9 cellular contexts compared by ENCODE assay signal in the genomic region with DNA sequence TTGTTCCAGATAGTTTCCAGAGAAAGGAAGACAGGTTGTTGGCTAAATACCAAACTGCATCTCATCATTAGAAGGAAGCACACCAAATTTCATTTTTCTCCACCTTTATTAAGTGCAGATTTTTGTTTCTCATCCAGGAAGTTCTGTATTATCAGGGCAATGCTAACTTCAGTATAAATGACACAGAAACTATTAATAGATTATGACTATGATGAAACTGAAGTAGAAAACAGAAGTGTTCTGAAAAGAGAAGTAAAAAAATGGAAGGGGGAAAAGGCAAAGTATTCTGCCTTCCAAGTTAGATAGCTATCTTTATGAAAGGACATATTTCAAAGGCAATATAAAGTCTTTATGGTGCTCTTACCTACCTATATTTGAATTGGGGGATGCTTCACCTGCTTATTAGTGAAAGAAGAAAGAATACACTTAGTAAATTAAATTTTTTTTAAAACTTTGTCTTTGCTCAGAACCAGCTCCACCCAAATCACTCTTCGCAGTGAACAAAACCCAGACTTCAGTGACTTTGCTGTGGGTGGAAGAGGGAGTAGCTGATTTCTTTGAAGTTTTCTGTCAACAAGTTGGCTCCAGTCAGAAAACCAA.
A peak's percentile ranks its signal among the peaks of the same experiment; 100 is the strongest.
DNase-seq lines count a peak whose midpoint lies in the region; ATAC-seq and TF ChIP-seq lines count a peak whose summit lies in the region.
"Had no signal": no experiment of that assay in that cellular context is flagged by ENCODE, and none has a peak within 500 bp of the region (broad histone marks: within the 10 kb centered on the region; RNA-seq: fewer than 3 reads in every experiment).

No MANE protein-coding gene starts in this region.

- peak; percentile 49 for DNase-seq in GM10248 (ENCODE audit: extremely low spot score)
- DNase-seq in HT-29 (ENCODE audit: low spot score): peak; percentile 75
- DNase-seq in caudate nucleus (lab: John Stamatoyannopoulos, UW): no peak
- no peak for DNase-seq in SW480 (ENCODE audit: low spot score)
- DNase-seq in NCI-H2081 treated with DMSO at 0.1 percent for 48 hours (lab: John Stamatoyannopoulos, UW): no peak
- DNase-seq in NCI-H1048 (lab: John Stamatoyannopoulos, UW): no peak
- DNase-seq in stimulated activated CD4-positive, alpha-beta T cell treated with anti-CD3 and anti-CD28 coated beads, Interleukin-15, amount 100 ng/mL, for 24 hours: no peak
- DNase-seq: pancreas had no signal

- no peak for TF ChIP-seq CTCF in GM10248 (IDR thresholded peaks at IDR 0.05; ENCODE audit: control extremely low read depth, extremely low read depth, low read depth, missing control alignments)

- peak overlapping the region; percentile 59 for H3K27ac ChIP-seq in caudate nucleus (ENCODE audit: low read depth, low read length)

- ATAC-seq in GM21423 (IDR thresholded peaks at IDR 0.05; ENCODE audit: unreplicated experiment): peak; percentile 86

- CTCF ChIA-PET in GM10248 (lab: Yijun Ruan, JAX): interaction anchor here (0.7 to 8.4 kb wide), 10 partner anchors 9 to 44 kb away, joined by 3 to 78 read pairs (median 7); no protein-coding TSS in a partner anchor

- POLR2A ChIA-PET in GM10248 (lab: Yijun Ruan, JAX): interaction anchor here (0.8 kb wide), 1 partner anchor 12 kb away, joined by 3 read pairs; no protein-coding TSS in a partner anchor

Comparison
In these comparisons a context has a peak if more than half of its experiments do, and no peak if none do; other contexts are left out.
1. DNase-seq: peak in GM10248 (single experiment) and HT-29 (single experiment); none in caudate nucleus (0 of 61), SW480 (single experiment), NCI-H2081 treated with DMSO at 0.1 percent for 48 hours (single experiment), NCI-H1048 (single experiment) and stimulated activated CD4-positive, alpha-beta T cell treated with anti-CD3 and anti-CD28 coated beads, Interleukin-15, amount 100 ng/mL, for 24 hours (single experiment).